Comparison of ENCODE assay signal across 7 cellular contexts in the genomic region with DNA sequence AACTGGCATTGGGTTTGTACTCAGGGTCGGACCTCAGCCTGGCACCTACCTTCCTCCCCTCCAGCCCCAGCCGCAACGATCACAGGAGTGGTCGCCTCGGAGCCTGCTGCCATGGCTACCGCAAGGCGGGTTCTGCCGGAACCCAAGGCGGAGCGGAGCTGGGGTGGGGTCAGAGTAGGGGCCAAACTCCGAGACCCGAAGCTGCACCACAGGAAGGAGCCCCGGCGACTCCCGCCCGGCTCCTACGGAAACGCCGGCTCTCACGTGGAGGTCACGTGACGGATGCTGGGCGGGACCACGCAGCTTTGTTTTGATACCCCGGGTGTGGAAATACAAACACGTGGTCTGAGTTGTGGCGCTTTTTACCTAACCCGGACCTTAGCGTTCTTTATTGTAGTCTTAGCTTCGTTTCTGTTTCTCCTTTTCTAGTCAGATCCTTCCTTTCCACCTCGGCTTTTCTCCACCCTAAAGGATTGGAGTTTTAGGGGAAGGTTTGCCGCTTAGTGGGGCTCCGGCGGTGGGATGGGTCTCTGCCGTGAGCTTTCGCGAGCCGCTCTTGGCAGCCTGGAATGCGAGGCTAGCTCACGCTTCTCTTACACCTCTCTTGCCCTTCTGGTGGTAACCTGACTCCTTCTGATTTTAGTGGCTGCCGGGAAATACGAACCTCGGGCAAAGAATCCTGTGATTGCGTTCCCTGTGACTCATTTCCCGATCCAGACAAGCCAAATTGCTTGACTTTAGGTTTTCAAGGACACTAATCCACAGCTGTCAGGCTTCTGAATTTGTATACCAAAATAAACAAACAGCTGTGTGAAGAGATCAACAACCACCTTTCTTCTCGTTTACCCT. TPM values are rescaled to one million over a fixed set of nuclear protein-coding genes. Genes with fewer than 3 reads are reported as not detected.
DNase-seq lines count a peak whose midpoint lies in the region; ATAC-seq and TF ChIP-seq lines count a peak whose summit lies in the region.

A gene with protein sequence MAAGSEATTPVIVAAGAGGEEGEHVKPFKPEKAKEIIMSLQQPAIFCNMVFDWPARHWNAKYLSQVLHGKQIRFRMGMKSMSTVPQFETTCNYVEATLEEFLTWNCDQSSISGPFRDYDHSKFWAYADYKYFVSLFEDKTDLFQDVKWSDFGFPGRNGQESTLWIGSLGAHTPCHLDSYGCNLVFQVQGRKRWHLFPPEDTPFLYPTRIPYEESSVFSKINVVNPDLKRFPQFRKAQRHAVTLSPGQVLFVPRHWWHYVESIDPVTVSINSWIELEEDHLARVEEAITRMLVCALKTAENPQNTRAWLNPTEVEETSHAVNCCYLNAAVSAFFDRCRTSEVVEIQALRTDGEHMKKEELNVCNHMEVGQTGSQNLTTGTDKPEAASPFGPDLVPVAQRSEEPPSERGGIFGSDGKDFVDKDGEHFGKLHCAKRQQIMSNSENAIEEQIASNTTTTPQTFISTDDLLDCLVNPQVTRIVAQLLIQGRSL (minus strand): TSS at position 264 of the 849 bp plus-strand sequence. CDS start 151 bp downstream, at position 113.

- ATAC-seq in GM19035 (IDR thresholded peaks at IDR 0.05; ENCODE audit: unreplicated experiment) (peak; percentile 66), HG03280 (IDR thresholded peaks at IDR 0.05; ENCODE audit: unreplicated experiment) (peak; percentile 67)
- peak; percentile 69 to 71 for ATAC-seq in activated CD4-positive, CD25-positive, alpha-beta regulatory T cell treated with anti-CD3 and anti-CD28 coated beads, Interleukin-2, amount 50 U/mL, for 24 hours

- H3K4me3 ChIP-seq in lower leg skin (ENCODE audit: low read depth, poor library complexity, severe bottlenecking) = peak within 1 kb of the TSS; percentile 70

- intact Hi-C loops in lower leg skin (cut with DNase I; ENCODE audit: low total_unique reads) = no loop called here

- TF ChIP-seq POLR2A in lower leg skin (IDR thresholded peaks at IDR 0.05) = no peak

- peak; percentile 79 for DNase-seq in dedifferentiated amniotic fluid mesenchymal stem cell (ENCODE audit: extremely low spot score)
- peak; percentile 96 to 99 for DNase-seq in lower leg skin (ENCODE audit: low spot score in 2 of 2)
- DNase-seq in stimulated activated CD4-positive, alpha-beta T cell treated with anti-CD3 and anti-CD28 coated beads, TNF-alpha, amount 100 ng/mL, for 1 hour (ENCODE audit: low read depth in 3 of 3, low spot score in 1 of 3) = peak; percentile 67 to 78 (median 73)
- DNase-seq in NCI-H1105 (lab: John Stamatoyannopoulos, UW) = no peak

- 0% methylated on average over 25 to 46 of the region's 46 CpGs for WGBS in lower leg skin, 2 donors

- TF ChIP-seq CTCF in lower leg skin (IDR thresholded peaks at IDR 0.05) = no peak

RNA-seq across cellular contexts. Expression of the gene that starts here (rescaled TPM):
- total RNA-seq in lower leg skin = 10 to 100 TPM in 2 of 4 donors, 1 to 10 TPM in 2; 9.6 to 19.0 (median 11.0) TPM
